ENCODE assay signal across 9 cellular contexts in genomic region chr6:7424967-7425807, GRCh38. TPM values are rescaled to one million over a fixed set of nuclear protein-coding genes. Genes with fewer than 3 reads are reported as not detected.
DNase-seq lines count a peak whose midpoint lies in the region; ATAC-seq and TF ChIP-seq lines count a peak whose summit lies in the region.
"Had no signal": no experiment of that assay in that cellular context is flagged by ENCODE, and none has a peak within 500 bp of the region (broad histone marks: within the 10 kb centered on the region; RNA-seq: fewer than 3 reads in every experiment).

No MANE protein-coding gene starts in this region.

- H3K27me3 Mint-ChIP-seq in immature natural killer cell (ENCODE audit: low read depth in 3 of 3) = peaks cover 0 to 1% (median 0%) of the 10 kb centered on the region in 3 donors

- peaks cover 0 to 5% (median 3%) of the 10 kb centered on the region in 3 donors for H3K36me3 Mint-ChIP-seq in immature natural killer cell

- peak overlapping the region; percentile 4 for H3K4ac ChIP-seq in trophoblast cell (ENCODE audit: low read depth, low read length)

- H4K12ac ChIP-seq in trophoblast cell (ENCODE audit: low read depth, low read length) = no peak overlapping the region

- no peak overlapping the region for H3K9ac ChIP-seq in trophoblast cell (ENCODE audit: low read length)

- peak overlapping the region; percentile 90 for H4K91ac ChIP-seq in trophoblast cell (ENCODE audit: low read depth, low read length)

- H3K23ac ChIP-seq in trophoblast cell (ENCODE audit: low read length) = no peak overlapping the region

- peaks cover 2 to 6% of the 10 kb centered on the region in 2 experiments for H3K4me1 ChIP-seq in trophoblast cell (ENCODE audit: control insufficient read depth in 1 of 2, insufficient read depth in 2 of 2, low read length in 2 of 2)
- H3K4me1 ChIP-seq in ovary (ENCODE audit: insufficient read depth) = no peaks in the 10 kb centered on the region

- WGBS in trophoblast cell (ENCODE audit: extremely low coverage, insufficient coverage, insufficient read length) = no CpG with 5 or more reads among the region's 25 CpGs
- WGBS in ovary, 3 donors = 79 to 85% (median 79%) methylated on average over 25 of the region's 25 CpGs

- no peaks in the 10 kb centered on the region for H3K4me1 Mint-ChIP-seq in immature natural killer cell

- no peaks in the 10 kb centered on the region for H3K9me3 ChIP-seq in trophoblast cell (ENCODE audit: insufficient read depth, low read depth, low read length)
- no peaks in the 10 kb centered on the region for H3K9me3 ChIP-seq in ovary

- H3K27ac ChIP-seq in trophoblast cell (ENCODE audit: low read depth, low read length) (no peak overlapping the region), ovary (no peak overlapping the region)

- H3K4me3 ChIP-seq in GM12864 (ENCODE audit: low read depth, low read length) (no peak overlapping the region), trophoblast cell (ENCODE audit: low read depth, low read length) (no peak overlapping the region), ovary (no peak overlapping the region)

- H3K4me3 Mint-ChIP-seq in immature natural killer cell = no peak overlapping the region

- intact Hi-C loops in ovary (cut with DNase I) = no loop called here

- no peak for TF ChIP-seq EP300 in ovary (IDR thresholded peaks at IDR 0.05)

- peak overlapping the region; percentile 86 for H2BK12ac ChIP-seq in trophoblast cell (ENCODE audit: low read length)

- H3K79me1 ChIP-seq in trophoblast cell (ENCODE audit: low read length) = peaks cover 3% of the 10 kb centered on the region

- DNase-seq in GM12864 (ENCODE audit: low read depth) (no peak), NCI-H526 treated with DMSO at 0.1 percent for 48 hours (lab: John Stamatoyannopoulos, UW) (peak; percentile 40), fibroblast of gingiva (ENCODE audit: low read depth) (peak; percentile 17), trophoblast cell (peak; percentile 27 to 72), immature natural killer cell (no peak), ovary (no peak)

- TF ChIP-seq POLR2A in ovary (IDR thresholded peaks at IDR 0.05) = no peak

- peak overlapping the region; percentile 63 for H3K18ac ChIP-seq in trophoblast cell (ENCODE audit: low read length)

- H3K79me2 ChIP-seq in trophoblast cell (ENCODE audit: control insufficient read depth, insufficient read depth, low read length, poor library complexity) = peaks cover 3% of the 10 kb centered on the region

- no peaks in the 10 kb centered on the region for H3K9me3 Mint-ChIP-seq in immature natural killer cell

- peak; percentile 14 for TF ChIP-seq CTCF in GM12864 (IDR thresholded peaks at IDR 0.05; ENCODE audit: low read depth, low read length, missing control alignments)
- TF ChIP-seq CTCF in ovary (IDR thresholded peaks at IDR 0.05) = no peak

- H3K36me3 ChIP-seq in trophoblast cell (ENCODE audit: control insufficient read depth in 1 of 2, insufficient read depth in 2 of 2, low read length in 2 of 2) = no peaks in the 10 kb centered on the region
- H3K36me3 ChIP-seq in ovary = no peaks in the 10 kb centered on the region

- peak overlapping the region; percentile 61 for H2BK5ac ChIP-seq in trophoblast cell (ENCODE audit: low read depth, low read length, poor library complexity)

- peak overlapping the region; percentile 61 for H2BK120ac ChIP-seq in trophoblast cell (ENCODE audit: insufficient read depth, low read length, poor library complexity)

- peak overlapping the region; percentile 71 for H2AK5ac ChIP-seq in trophoblast cell (ENCODE audit: low read length)

- ATAC-seq in HG02973 (IDR thresholded peaks at IDR 0.05; ENCODE audit: unreplicated experiment) = no peak
- ATAC-seq in HG03097 (IDR thresholded peaks at IDR 0.05; ENCODE audit: low FRiP score, unreplicated experiment) = no peak

- peak overlapping the region; percentile 55 for H3K14ac ChIP-seq in trophoblast cell (ENCODE audit: low read length)

- no peak overlapping the region for H4K8ac ChIP-seq in trophoblast cell (ENCODE audit: low read depth, low read length)

- H3K27ac Mint-ChIP-seq in immature natural killer cell = no peak overlapping the region

- no peak overlapping the region for H3K4me2 ChIP-seq in trophoblast cell (ENCODE audit: low read length)

- H2AFZ ChIP-seq in trophoblast cell (ENCODE audit: insufficient read depth, low read length, poor library complexity) = no peak overlapping the region

- H3K27me3 ChIP-seq in trophoblast cell (ENCODE audit: insufficient read depth, low read length) (no peaks in the 10 kb centered on the region), ovary (no peaks in the 10 kb centered on the region)

RNA-seq across cellular contexts. Expression of gene RIOK1, which starts 35.6 kb away (rescaled TPM):
- polyA plus RNA-seq in trophoblast cell (2013) = 24.7 and 25.6 TPM in 2 replicates
- polyA plus RNA-seq in immature natural killer cell (10 to 100 TPM; 14.0 to 23.7 (median 15.6) TPM), ovary (10 to 100 TPM; 11.7 to 17.3 TPM)
- total RNA-seq in ovary = 10 to 100 TPM; 11.2 to 33.2 (median 18.5) TPM

RNA-seq across cellular contexts. Expression of gene CAGE1, which starts 35.6 kb away (rescaled TPM):
- 0.10 and 0.12 TPM in 2 replicates for polyA plus RNA-seq in trophoblast cell (2013)
- polyA plus RNA-seq in immature natural killer cell = under 1 TPM in 1 of 3 donors, not detected in 2; 0.21 TPM
- not detected for total RNA-seq in ovary
- not detected for polyA plus RNA-seq in ovary
- total RNA-seq: RPMI7951 had no signal

Comparison
In these comparisons a context has a peak if more than half of its experiments do, and no peak if none do; other contexts are left out.
1. DNase-seq: peak in NCI-H526 treated with DMSO at 0.1 percent for 48 hours (single experiment), fibroblast of gingiva (single experiment) and trophoblast cell (2 of 2); none in GM12864 (single experiment), immature natural killer cell (0 of 3) and ovary (0 of 5).